21 cellular contexts compared by ENCODE assay signal in the genomic region with DNA sequence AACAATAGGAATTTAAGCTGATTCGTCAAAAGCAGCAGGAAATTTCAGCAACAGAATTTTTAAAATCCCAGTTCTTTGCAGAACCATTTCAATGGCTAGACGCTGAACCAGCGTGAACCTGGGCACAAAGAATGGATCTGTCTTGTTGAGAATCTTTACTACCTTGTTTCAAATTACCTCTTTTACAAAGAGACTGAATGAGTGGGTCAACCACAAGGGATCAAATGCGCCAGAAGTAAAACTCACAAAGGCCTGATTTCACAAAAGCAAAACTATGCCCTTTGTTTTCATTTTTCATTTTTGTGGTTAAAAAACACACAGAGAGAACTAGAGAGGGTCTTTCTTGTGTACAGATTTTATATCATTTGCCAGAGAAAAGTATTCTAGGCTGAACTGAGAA. TPM values are rescaled to one million over a fixed set of nuclear protein-coding genes. Genes with fewer than 3 reads are reported as not detected.
"Had no signal": no experiment of that assay in that cellular context is flagged by ENCODE, and none has a peak within 500 bp of the region (broad histone marks: within the 10 kb centered on the region; RNA-seq: fewer than 3 reads in every experiment).

No MANE protein-coding gene starts in this region.

- DNase-seq: activated CD4-positive, alpha-beta T cell treated with anti-CD3 and anti-CD28 coated beads, Interleukin-2, amount 50 U/mL, for 4 hours; activated CD4-positive, CD25-positive, alpha-beta regulatory T cell treated with anti-CD3 and anti-CD28 coated beads, Interleukin-2, amount 50 U/mL, for 72 hours; activated naive CD4-positive, alpha-beta T cell treated with anti-CD3 and anti-CD28 coated beads, Interleukin-2, amount 50 U/mL, for 16 hours; activated T-cell treated with anti-CD3 and anti-CD28 coated beads, Interleukin-2, amount 50 U/mL, for 1 hour; adrenal gland; esophagus squamous epithelium; foreskin fibroblast; glutamatergic neuron; immature natural killer cell; left colon; mammary epithelial cell; mucosa of descending colon; natural killer cell; occipital lobe; psoas muscle; stimulated activated CD4-positive, alpha-beta T cell treated with anti-CD3 and anti-CD28 coated beads, Interleukin-4, amount 100 ng/mL, for 1 hour; stimulated activated naive CD8-positive, alpha-beta T cell treated with anti-CD3 and anti-CD28 coated beads, Interleukin-15, amount 100 ng/mL, for 72 hours; testis had no signal

- H3K27me3 ChIP-seq: adrenal gland, breast epithelium, esophagus squamous epithelium, testis had no signal

- H3K36me3 ChIP-seq: adrenal gland, breast epithelium, esophagus squamous epithelium had no signal

- H3K27ac ChIP-seq: adrenal gland, breast epithelium, esophagus squamous epithelium, psoas muscle, testis had no signal

- H3K9me3 ChIP-seq: adrenal gland, esophagus squamous epithelium, mucosa of descending colon, psoas muscle, testis had no signal

- H3K4me3 ChIP-seq: adrenal gland, breast epithelium, esophagus squamous epithelium, mucosa of descending colon, psoas muscle, testis had no signal

- ATAC-seq: left colon; mucosa of descending colon; natural killer cell; psoas muscle; stimulated activated naive CD8-positive, alpha-beta T cell treated with anti-CD3 and anti-CD28 coated beads, Interleukin-15, amount 100 ng/mL, for 72 hours had no signal

- H3K4me1 ChIP-seq: adrenal gland, breast epithelium, esophagus squamous epithelium, psoas muscle, testis had no signal

RNA-seq across cellular contexts. Expression of a gene that starts 30.4 kb away (rescaled TPM):
- total RNA-seq: breast epithelium; esophagus squamous epithelium; mammary epithelial cell; natural killer cell; psoas muscle; T-helper 2 cell treated with Interferon-gamma antibody and Interleukin-4, amounts not matched to agents 100 ng/mL and 5 ng/mL, for 36 hours; ureter had no signal
- polyA plus RNA-seq: mammary epithelial cell had no signal
